ENCODE assay signal across 12 cellular contexts in genomic region chr16:83995756-83996155, GRCh38. TPM values are rescaled to one million over a fixed set of nuclear protein-coding genes. Genes with fewer than 3 reads are reported as not detected.
DNase-seq lines count a peak whose midpoint lies in the region; ATAC-seq, FAIRE-seq and TF ChIP-seq lines count a peak whose summit lies in the region.
"Had no signal": no experiment of that assay in that cellular context is flagged by ENCODE, and none has a peak within 500 bp of the region (broad histone marks: within the 10 kb centered on the region; RNA-seq: fewer than 3 reads in every experiment).

No MANE protein-coding gene starts in this region.

- CTCF ChIA-PET in GM12878 (lab: Yijun Ruan, JAX), result no interaction called here

- no peak for TF ChIP-seq CTCF in GM12878 (IDR thresholded peaks at IDR 0.05 in 2 of 3, conservative IDR thresholded peaks at IDR 0.05 in 1 of 3; ENCODE audit: control insufficient read depth in 2 of 3, extremely low read depth in 1 of 3, insufficient read depth in 1 of 3, low read depth in 3 of 3, low read length in 3 of 3)
- no peak for TF ChIP-seq CTCF in ovary (IDR thresholded peaks at IDR 0.05)

- TF ChIP-seq EP300 in GM12878 (IDR thresholded peaks at IDR 0.05; ENCODE audit: borderline replicate concordance in 1 of 2, control insufficient read depth in 1 of 2, low read depth in 2 of 2, low read length in 2 of 2) (no peak), ovary (IDR thresholded peaks at IDR 0.05) (no peak)

- BruUV-seq in GM12878 (replicated peaks; lab: Mats Ljungman, UMichigan), result no TSS peak

- H3K9me3 ChIP-seq in GM12878 (replicated peaks; ENCODE audit: control insufficient read depth, insufficient read depth, low read length) (no peaks in the 10 kb centered on the region), ovary (no peaks in the 10 kb centered on the region)

- peak; percentile 47 for ATAC-seq in GM12878

- no peaks in the 10 kb centered on the region for H3K79me2 ChIP-seq in GM12878 (ENCODE audit: control insufficient read depth, insufficient read depth, low read length)

- FAIRE-seq in GM12878 (lab: Jason Lieb, UNC), result no peak

- no peak overlapping the region for H3K4me3 Mint-ChIP-seq in activated T-helper 2 cell treated with anti-CD3 and anti-CD28 coated beads, Interferon-gamma antibody, Interleukin-2, Interleukin-4, amounts not matched to agents 10 μg/mL and 5 μg/mL and 100 μg/mL, durations not matched to agents 14 hours and 24 hours and 36 hours (ENCODE audit: low read depth)

- TF ChIP-seq POLR2A in GM12878 (IDR thresholded peaks at IDR 0.05; ENCODE audit: low read depth, low read length) (no peak), ovary (IDR thresholded peaks at IDR 0.05) (no peak)

- DNase-seq in AG20443 (ENCODE audit: low spot score) (peak; percentile 40), NCI-H1092 treated with DMSO at 0.1 percent for 48 hours (lab: John Stamatoyannopoulos, UW) (peak; percentile 80), GM12878 (ENCODE audit: low read depth, low spot score) (no peak), kidney tubule cell (ENCODE audit: low spot score) (peak; percentile 46), activated gamma-delta T cell (lab: John Stamatoyannopoulos, UW) (no peak), ovary (no peak)
- no peak for DNase-seq in stimulated activated CD4-positive, alpha-beta T cell treated with anti-CD3 and anti-CD28 coated beads, Interleukin-12 subunit alpha, Interleukin-12 subunit beta, amount 100 ng/mL, for 4 hours
- DNase-seq in activated T-helper 2 cell treated with anti-CD3 and anti-CD28 coated beads, Interferon-gamma antibody, Interleukin-2, Interleukin-4, amounts not matched to agents 10 μg/mL and 5 μg/mL and 100 μg/mL, durations not matched to agents 14 hours and 24 hours and 36 hours (ENCODE audit: low spot score), result no peak
- DNase-seq: AML-193; NCI-H226; stimulated activated CD4-positive, alpha-beta T cell treated with anti-CD3 and anti-CD28 coated beads, Interleukin-4, amount 100 ng/mL, for 24 hours had no signal

- H4K20me1 ChIP-seq in GM12878 (ENCODE audit: control insufficient read depth, insufficient read depth), result no peaks in the 10 kb centered on the region

- H3K27me3 Mint-ChIP-seq in activated T-helper 2 cell treated with anti-CD3 and anti-CD28 coated beads, Interferon-gamma antibody, Interleukin-2, Interleukin-4, amounts not matched to agents 10 μg/mL and 5 μg/mL and 100 μg/mL, durations not matched to agents 14 hours and 24 hours and 36 hours (ENCODE audit: low read depth), result peaks cover 16% of the 10 kb centered on the region

- H3K9me3 Mint-ChIP-seq in activated T-helper 2 cell treated with anti-CD3 and anti-CD28 coated beads, Interferon-gamma antibody, Interleukin-2, Interleukin-4, amounts not matched to agents 10 μg/mL and 5 μg/mL and 100 μg/mL, durations not matched to agents 14 hours and 24 hours and 36 hours, result no peaks in the 10 kb centered on the region

- no peak overlapping the region for H3K4me2 ChIP-seq in GM12878 (ENCODE audit: control insufficient read depth, insufficient read depth)

- RAD21 ChIA-PET in GM12878 (lab: Charles Lee; ENCODE audit: unreplicated experiment), result no interaction called here

- H3K27me3 ChIP-seq in GM12878 (replicated peaks in 1 of 2; ENCODE audit: control insufficient read depth in 2 of 2, insufficient read depth in 2 of 2, low read length in 1 of 2) (no peaks in the 10 kb centered on the region; a peak in 1 of 4 replicates), ovary (no peaks in the 10 kb centered on the region)

- H3K4me3 ChIP-seq in GM12878, result no peak overlapping the region
- H3K4me3 ChIP-seq in ovary, result no peak overlapping the region

- in situ Hi-C loops in GM12878 (cut with MboI), result no loop called here

- no peak overlapping the region for H3K9ac ChIP-seq in GM12878 (ENCODE audit: control insufficient read depth, insufficient read depth, low read length)

- H3K36me3 Mint-ChIP-seq in activated T-helper 2 cell treated with anti-CD3 and anti-CD28 coated beads, Interferon-gamma antibody, Interleukin-2, Interleukin-4, amounts not matched to agents 10 μg/mL and 5 μg/mL and 100 μg/mL, durations not matched to agents 14 hours and 24 hours and 36 hours (ENCODE audit: low read depth), result no peaks in the 10 kb centered on the region

- H3K4me1 ChIP-seq in GM12878 (ENCODE audit: control insufficient read depth, insufficient read depth, low read length), result no peaks in the 10 kb centered on the region
- peaks cover 2% of the 10 kb centered on the region for H3K4me1 ChIP-seq in ovary (ENCODE audit: insufficient read depth)

- H3K27ac ChIP-seq in GM12878 (ENCODE audit: control insufficient read depth, insufficient read depth) (no peak overlapping the region), ovary (no peak overlapping the region)

- 28% methylated on average over 21 of the region's 21 CpGs for WGBS in GM12878 (ENCODE audit: insufficient coverage, insufficient replicate concordance, low lambda C conversion rate, missing lambda C conversion rate)
- 7 to 17% (median 10%) methylated on average over 21 of the region's 21 CpGs for WGBS in ovary, 3 donors

- TF ChIP-seq RAD21 in GM12878 (IDR thresholded peaks at IDR 0.05; ENCODE audit: insufficient read depth, low read depth, low read length), result no peak

- intact Hi-C loops in GM12878 (cut with micrococcal nuclease; ENCODE audit: unreplicated experiment) (no loop called here), ovary (cut with DNase I) (no loop called here)
- intact Hi-C loops in activated T-helper 2 cell treated with anti-CD3 and anti-CD28 coated beads, Interferon-gamma antibody, Interleukin-2, Interleukin-4, amounts not matched to agents 10 μg/mL and 5 μg/mL and 100 μg/mL, durations not matched to agents 14 hours and 24 hours and 36 hours (cut with micrococcal nuclease), result no loop called here

- H3K36me3 ChIP-seq in GM12878 (ENCODE audit: control insufficient read depth in 2 of 2, insufficient read depth in 2 of 2, low read length in 1 of 2) (no peaks in the 10 kb centered on the region), ovary (no peaks in the 10 kb centered on the region)

- H2AFZ ChIP-seq in GM12878 (ENCODE audit: control insufficient read depth, low read depth, low read length), result no peak overlapping the region

- SMC1A ChIA-PET in GM12878 (lab: Charles Lee; ENCODE audit: uncharacterized antibody, unreplicated experiment), result no interaction called here

- no peaks in the 10 kb centered on the region for H3K4me1 Mint-ChIP-seq in activated T-helper 2 cell treated with anti-CD3 and anti-CD28 coated beads, Interferon-gamma antibody, Interleukin-2, Interleukin-4, amounts not matched to agents 10 μg/mL and 5 μg/mL and 100 μg/mL, durations not matched to agents 14 hours and 24 hours and 36 hours (ENCODE audit: low read depth)

- POLR2A ChIA-PET in GM12878 (lab: Charles Lee), result no interaction called here

- H3K27ac Mint-ChIP-seq in activated T-helper 2 cell treated with anti-CD3 and anti-CD28 coated beads, Interferon-gamma antibody, Interleukin-2, Interleukin-4, amounts not matched to agents 10 μg/mL and 5 μg/mL and 100 μg/mL, durations not matched to agents 14 hours and 24 hours and 36 hours, result no peak overlapping the region

RNA-seq across cellular contexts. Expression of gene NECAB2, which starts 27.7 kb away (rescaled TPM):
- total RNA-seq in GM12878 (2013; cell fraction: nucleolus; rRNA removed), result not detected in 2 replicates
- not detected in 2 replicates for total RNA-seq in GM12878 (2014; rRNA removed)
- not detected in 2 replicates for total RNA-seq in GM12878 (2014; rRNA removed; fragmentation: Illumina TruSeq; extraction: Trizol)
- total RNA-seq in GM12878 (2021), result not detected in 2 replicates
- not detected for polyA plus RNA-seq in GM12878 (2011; ENCODE audit: low read depth)
- polyA plus RNA-seq in GM12878 (2011; rRNA removed), result not detected in 2 replicates
- not detected in 2 replicates for polyA plus RNA-seq in GM12878 (2011; cell fraction: cytosol; rRNA removed)
- not detected in 2 replicates for polyA plus RNA-seq in GM12878 (2011; cell fraction: nucleus; rRNA removed)
- polyA plus RNA-seq in GM12878 (2012), result not detected in 2 replicates
- polyA plus RNA-seq in GM12878 (2014; fragmentation: Illumina TruSeq; extraction: Trizol), result not detected in 2 replicates
- polyA plus RNA-seq in GM12878 (2014; fragmentation: Nextera tagmentation; extraction: Ambion mirVana), result not detected
- polyA plus RNA-seq in GM12878 (2014; rRNA removed), result not detected in 2 replicates
- polyA plus RNA-seq in GM12878 (2016; fragmentation: Nextera tagmentation; extraction: Ambion mirVana), result not detected
- not detected in 2 replicates for polyA minus RNA-seq in GM12878 (2011; rRNA and poly(A)+ RNA removed)
- not detected in 2 replicates for polyA minus RNA-seq in GM12878 (2011; cell fraction: cytosol; rRNA and poly(A)+ RNA removed)
- not detected in 2 replicates for polyA minus RNA-seq in GM12878 (2011; cell fraction: nucleus; rRNA and poly(A)+ RNA removed)
- 0.11 TPM in 1 of 2 replicates, not detected in the other for total RNA-seq in activated T-helper 2 cell treated with anti-CD3 and anti-CD28 coated beads, Interferon-gamma antibody, Interleukin-2, Interleukin-4, amounts not matched to agents 10 μg/mL and 5 μg/mL and 100 μg/mL, durations not matched to agents 14 hours and 24 hours and 36 hours
- under 1 TPM in 3 of 7 donors, not detected in 4; 0.20 to 0.50 (median 0.37) TPM for total RNA-seq in ovary
- polyA plus RNA-seq in ovary, result 1 to 10 TPM in 1 of 2 donors, under 1 TPM in 1; 0.65 to 1.6 TPM
- total RNA-seq: kidney epithelial cell had no signal

RNA-seq across cellular contexts. Expression of gene OSGIN1, which starts 42.7 kb away (rescaled TPM):
- total RNA-seq in GM12878 (2013; cell fraction: nucleolus; rRNA removed), result 1.4 TPM in 1 of 2 replicates, not detected in the other
- total RNA-seq in GM12878 (2014; rRNA removed) (0.06 and 0.16 TPM in 2 replicates), GM12878 (2014; rRNA removed; fragmentation: Illumina TruSeq; extraction: Trizol) (not detected in 2 replicates), GM12878 (2021) (0.18 and 0.32 TPM in 2 replicates), ovary (1 to 10 TPM; 2.0 to 9.3 (median 5.4) TPM)
- polyA plus RNA-seq in GM12878 (2011; ENCODE audit: low read depth), result not detected
- polyA plus RNA-seq in GM12878 (2011; rRNA removed) (0.07 and 0.16 TPM in 2 replicates), GM12878 (2014; fragmentation: Illumina TruSeq; extraction: Trizol) (0.13 TPM in 1 of 2 replicates, not detected in the other), GM12878 (2014; fragmentation: Nextera tagmentation; extraction: Ambion mirVana) (not detected), GM12878 (2014; rRNA removed) (not detected in 2 replicates), GM12878 (2016; fragmentation: Nextera tagmentation; extraction: Ambion mirVana) (under 1 TPM in 1 of 2 experiments, not detected in 1; 0.08 TPM), ovary (1 to 10 TPM in 1 of 2 donors, under 1 TPM in 1; 0.65 to 5.5 TPM)
- polyA plus RNA-seq in GM12878 (2011; cell fraction: cytosol; rRNA removed), result 0.04 and 0.13 TPM in 2 replicates
- polyA plus RNA-seq in GM12878 (2011; cell fraction: nucleus; rRNA removed), result 0.13 and 0.18 TPM in 2 replicates
- polyA plus RNA-seq in GM12878 (2012), result 0.08 and 0.45 TPM in 2 replicates
- polyA minus RNA-seq in GM12878 (2011; rRNA and poly(A)+ RNA removed), result not detected in 2 replicates
- not detected in 2 replicates for polyA minus RNA-seq in GM12878 (2011; cell fraction: cytosol; rRNA and poly(A)+ RNA removed)
- 0.48 TPM in 1 of 2 replicates, not detected in the other for polyA minus RNA-seq in GM12878 (2011; cell fraction: nucleus; rRNA and poly(A)+ RNA removed)
- total RNA-seq in activated T-helper 2 cell treated with anti-CD3 and anti-CD28 coated beads, Interferon-gamma antibody, Interleukin-2, Interleukin-4, amounts not matched to agents 10 μg/mL and 5 μg/mL and 100 μg/mL, durations not matched to agents 14 hours and 24 hours and 36 hours, result 1.4 and 2.1 TPM in 2 replicates

RNA-seq across cellular contexts. Expression of gene SLC38A8, which starts 46.8 kb away (rescaled TPM):
- total RNA-seq in GM12878 (2013; cell fraction: nucleolus; rRNA removed), result not detected in 2 replicates
- total RNA-seq in GM12878 (2014; rRNA removed) (not detected in 2 replicates), GM12878 (2014; rRNA removed; fragmentation: Illumina TruSeq; extraction: Trizol) (not detected in 2 replicates), GM12878 (2021) (not detected in 2 replicates), ovary (under 1 TPM in 2 of 7 donors, not detected in 5; 0.62 to 0.66 TPM)
- polyA plus RNA-seq in GM12878 (2011; ENCODE audit: low read depth), result not detected
- polyA plus RNA-seq in GM12878 (2011; rRNA removed) (not detected in 2 replicates), GM12878 (2014; fragmentation: Illumina TruSeq; extraction: Trizol) (not detected in 2 replicates), GM12878 (2014; fragmentation: Nextera tagmentation; extraction: Ambion mirVana) (not detected), GM12878 (2014; rRNA removed) (not detected in 2 replicates), GM12878 (2016; fragmentation: Nextera tagmentation; extraction: Ambion mirVana) (not detected), ovary (under 1 TPM in 1 of 2 donors, not detected in 1; 0.98 TPM)
- polyA plus RNA-seq in GM12878 (2011; cell fraction: cytosol; rRNA removed), result not detected in 2 replicates
- polyA plus RNA-seq in GM12878 (2011; cell fraction: nucleus; rRNA removed), result not detected in 2 replicates
- polyA plus RNA-seq in GM12878 (2012), result not detected in 2 replicates
- polyA minus RNA-seq in GM12878 (2011; rRNA and poly(A)+ RNA removed), result not detected in 2 replicates
- polyA minus RNA-seq in GM12878 (2011; cell fraction: cytosol; rRNA and poly(A)+ RNA removed), result not detected in 2 replicates
- not detected in 2 replicates for polyA minus RNA-seq in GM12878 (2011; cell fraction: nucleus; rRNA and poly(A)+ RNA removed)
- 0.28 TPM in 1 of 2 replicates, not detected in the other for total RNA-seq in activated T-helper 2 cell treated with anti-CD3 and anti-CD28 coated beads, Interferon-gamma antibody, Interleukin-2, Interleukin-4, amounts not matched to agents 10 μg/mL and 5 μg/mL and 100 μg/mL, durations not matched to agents 14 hours and 24 hours and 36 hours
- total RNA-seq: kidney epithelial cell had no signal

Comparison
In these comparisons a context has a peak if more than half of its experiments do, and no peak if none do; other contexts are left out.
1. DNase-seq: peak in AG20443 (single experiment), NCI-H1092 treated with DMSO at 0.1 percent for 48 hours (single experiment) and kidney tubule cell (single experiment); none in GM12878 (single experiment), activated gamma-delta T cell (single experiment), stimulated activated CD4-positive, alpha-beta T cell treated with anti-CD3 and anti-CD28 coated beads, Interleukin-12 subunit alpha, Interleukin-12 subunit beta, amount 100 ng/mL, for 4 hours (single experiment), activated T-helper 2 cell treated with anti-CD3 and anti-CD28 coated beads, Interferon-gamma antibody, Interleukin-2, Interleukin-4, amounts not matched to agents 10 μg/mL and 5 μg/mL and 100 μg/mL, durations not matched to agents 14 hours and 24 hours and 36 hours (single experiment) and ovary (0 of 5).